ENCODE assay signal across 13 cellular contexts in genomic region chr1:6956488-6957159, GRCh38.
DNase-seq lines count a peak whose midpoint lies in the region; ATAC-seq lines count a peak whose summit lies in the region.
"Had no signal": no experiment of that assay in that cellular context is flagged by ENCODE, and none has a peak within 500 bp of the region (broad histone marks: within the 10 kb centered on the region; RNA-seq: fewer than 3 reads in every experiment).

No MANE protein-coding gene starts in this region.

- DNase-seq in NCI-H82 (lab: John Stamatoyannopoulos, UW) (peak; percentile 56), NCI-H82 treated with DMSO at 0.1 percent for 48 hours (lab: John Stamatoyannopoulos, UW; ENCODE audit: unreplicated experiment) (no peak), NCI-H748 treated with DMSO at 0.1 percent for 48 hours (lab: John Stamatoyannopoulos, UW) (peak; percentile 54), foreskin melanocyte (peak; percentile 18), superior temporal gyrus (ENCODE audit: extremely low spot score) (peak; percentile 59), mucosa of gallbladder (ENCODE audit: low spot score) (no peak), kidney tubule cell (ENCODE audit: low spot score) (no peak)
- DNase-seq: activated CD4-positive, alpha-beta T cell treated with anti-CD3 and anti-CD28 coated beads, Interleukin-2, amount 10 ng/mL, durations not matched to agents 24 days and 14 days; CD4-positive, alpha-beta memory T cell; KG1; stimulated activated naive CD8-positive, alpha-beta T cell treated with anti-CD3 and anti-CD28 coated beads, Interleukin-15, amount 100 ng/mL, for 72 hours had no signal

- ATAC-seq in GM21423 (IDR thresholded peaks at IDR 0.05; ENCODE audit: unreplicated experiment): no peak
- ATAC-seq: esophagus mucosa; stimulated activated naive CD8-positive, alpha-beta T cell treated with anti-CD3 and anti-CD28 coated beads, Interleukin-15, amount 100 ng/mL, for 72 hours had no signal

Comparison
In these comparisons a context has a peak if more than half of its experiments do, and no peak if none do; other contexts are left out.
1. DNase-seq: peak in NCI-H82 (single experiment), NCI-H748 treated with DMSO at 0.1 percent for 48 hours (single experiment), foreskin melanocyte (single experiment) and superior temporal gyrus (single experiment); none in NCI-H82 treated with DMSO at 0.1 percent for 48 hours (single experiment), mucosa of gallbladder (single experiment) and kidney tubule cell (single experiment).